In the genomic region with DNA sequence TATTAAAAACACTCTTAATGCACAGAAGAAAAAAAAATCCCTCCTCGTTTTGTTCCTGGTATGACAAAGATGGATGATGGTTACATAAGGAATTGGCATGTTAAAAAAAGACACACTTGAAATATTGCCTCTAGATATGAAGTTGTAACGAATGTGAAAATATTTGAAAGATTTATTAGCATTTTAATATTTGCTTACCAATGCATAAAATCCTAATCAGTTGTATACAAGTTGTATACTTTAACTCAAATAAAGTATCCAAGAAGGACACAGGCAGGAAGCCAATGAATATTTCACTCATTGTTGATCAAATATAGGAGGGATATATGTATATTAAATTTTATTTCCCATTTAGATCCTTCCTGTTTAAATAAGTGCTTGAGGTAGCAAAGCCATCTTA, we compare ENCODE assay signal across 3 cellular contexts.
TF ChIP-seq lines count a peak whose summit lies in the region.

No MANE protein-coding gene starts in this region.

TF ChIP-seq in HepG2, 621 proteins besides CTCF, POLR2A, EP300 and RAD21:
- TF ChIP-seq, protein P1, sequence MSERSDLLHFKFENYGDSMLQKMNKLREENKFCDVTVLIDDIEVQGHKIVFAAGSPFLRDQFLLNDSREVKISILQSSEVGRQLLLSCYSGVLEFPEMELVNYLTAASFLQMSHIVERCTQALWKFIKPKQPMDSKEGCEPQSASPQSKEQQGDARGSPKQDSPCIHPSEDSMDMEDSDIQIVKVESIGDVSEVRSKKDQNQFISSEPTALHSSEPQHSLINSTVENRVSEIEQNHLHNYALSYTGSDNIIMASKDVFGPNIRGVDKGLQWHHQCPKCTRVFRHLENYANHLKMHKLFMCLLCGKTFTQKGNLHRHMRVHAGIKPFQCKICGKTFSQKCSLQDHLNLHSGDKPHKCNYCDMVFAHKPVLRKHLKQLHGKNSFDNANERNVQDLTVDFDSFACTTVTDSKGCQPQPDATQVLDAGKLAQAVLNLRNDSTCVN (CRISPR knock-in tag; IDR thresholded peaks at IDR 0.05; ENCODE audit: borderline replicate concordance) = no peak
- peak in 1 of 2 experiments; percentile 74; a peak in 3 of 4 replicates for TF ChIP-seq MAFK (conservative IDR thresholded peaks at IDR 0.05 in 1 of 2, IDR thresholded peaks at IDR 0.05 in 1 of 2; ENCODE audit: low read length in 2 of 2)
- TF ChIP-seq ZNF333 (CRISPR knock-in tag; IDR thresholded peaks at IDR 0.05; ENCODE audit: borderline replicate concordance) = no peak
- TF ChIP-seq MAFF (IDR thresholded peaks at IDR 0.05; ENCODE audit: low read depth, low read length) = peak; percentile 52; the same call in 1 of the 2 replicates

TF ChIP-seq in IMR-90, 13 proteins besides CTCF, POLR2A, EP300 and RAD21:
- TF ChIP-seq SMC3 (IDR thresholded peaks at IDR 0.05; ENCODE audit: low read depth, low read length) (no peak), MAFK (IDR thresholded peaks at IDR 0.05; ENCODE audit: low read depth, low read length) (peak; percentile 49)
TF ChIP-seq in IMR-90: peak in this region for 1.

TF ChIP-seq in K562, 482 proteins besides CTCF, POLR2A, EP300 and RAD21:
- TF ChIP-seq ZNF316 (IDR thresholded peaks at IDR 0.05) (peak; percentile 48), ZNF707 (CRISPR knock-in tag; conservative IDR thresholded peaks at IDR 0.05) (no peak), MEF2D (tag; conservative IDR thresholded peaks at IDR 0.05; ENCODE audit: low read depth) (no peak)
